In the genomic region with DNA sequence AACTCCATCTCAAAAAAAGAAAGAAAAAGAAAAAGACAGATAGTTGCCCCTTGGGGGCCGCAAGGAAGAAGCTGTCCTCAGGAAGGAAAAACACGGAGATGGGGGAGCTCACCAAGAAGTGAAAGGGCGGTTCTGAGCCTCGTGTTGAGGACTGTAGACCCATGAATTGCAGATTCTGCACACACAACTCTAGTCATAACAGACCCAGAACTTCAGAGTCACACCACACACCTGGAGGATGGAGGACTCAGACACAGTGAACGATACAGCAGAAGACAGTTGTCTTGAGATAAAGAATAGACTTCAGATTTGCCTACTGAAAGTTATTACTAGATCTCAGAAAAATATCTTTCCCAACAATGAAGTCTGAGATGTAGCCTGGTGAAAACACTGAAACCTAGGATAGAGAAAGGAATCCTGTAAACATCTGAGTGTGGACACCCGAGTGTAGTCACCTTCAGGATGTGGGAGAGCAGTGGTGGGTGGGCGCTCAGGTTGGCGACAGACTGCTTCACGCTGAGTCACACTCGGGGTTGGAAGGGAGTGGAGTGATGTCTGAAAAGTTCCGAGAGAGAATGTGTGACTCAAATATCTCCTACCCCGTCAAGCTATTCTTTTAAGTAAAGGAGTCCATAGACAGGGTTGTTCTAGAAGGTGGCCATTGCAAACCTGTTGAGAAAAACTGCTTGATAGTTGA, we compare ENCODE assay signal across 9 cellular contexts.
DNase-seq lines count a peak whose midpoint lies in the region; ATAC-seq and TF ChIP-seq lines count a peak whose summit lies in the region.
"Had no signal": no experiment of that assay in that cellular context is flagged by ENCODE, and none has a peak within 500 bp of the region (broad histone marks: within the 10 kb centered on the region; RNA-seq: fewer than 3 reads in every experiment).

No MANE protein-coding gene starts in this region.

- DNase-seq in M059J (ENCODE audit: low read depth) (peak; percentile 91), activated T-cell treated with anti-CD3 and anti-CD28 coated beads for 24 hours (ENCODE audit: low read depth) (peak; percentile 43), fibroblast of villous mesenchyme (ENCODE audit: low read depth) (peak; percentile 57), HEK293T (ENCODE audit: extremely low spot score) (no peak), NCI-H1092 treated with DMSO at 0.1 percent for 48 hours (lab: John Stamatoyannopoulos, UW) (no peak)
- DNase-seq in stimulated activated CD8-positive, alpha-beta memory T cell treated with anti-CD3 and anti-CD28 coated beads, Interleukin-12 subunit alpha, Interleukin-12 subunit beta, amount 100 ng/mL, for 4 hours (ENCODE audit: low read depth) = peak; percentile 34

- ATAC-seq in HG02610 (IDR thresholded peaks at IDR 0.05; ENCODE audit: unreplicated experiment) = no peak
- ATAC-seq in GM21825 (IDR thresholded peaks at IDR 0.05; ENCODE audit: unreplicated experiment) = no peak

- CTCF ChIA-PET in HEK293T (lab: Yijun Ruan, JAX) = no interaction called here

- TF ChIP-seq CTCF in fibroblast of villous mesenchyme (IDR thresholded peaks at IDR 0.05; ENCODE audit: insufficient read depth, low read depth, low read length) = no peak

- POLR2A ChIA-PET in HEK293T (lab: Yijun Ruan, JAX) = no interaction called here

- no peak overlapping the region for H3K4me3 ChIP-seq in fibroblast of villous mesenchyme (ENCODE audit: low read depth, low read length)
- H3K4me3 ChIP-seq: lung had no signal

TF ChIP-seq in HEK293T, 16 proteins besides CTCF, POLR2A, EP300 and RAD21:
- no peak for TF ChIP-seq FOXK2 (IDR thresholded peaks at IDR 0.05)
- no peak for TF ChIP-seq PKNOX1 (IDR thresholded peaks at IDR 0.05)
- TF ChIP-seq LEF1 (IDR thresholded peaks at IDR 0.05; ENCODE audit: borderline replicate concordance) = no peak
- TF ChIP-seq FOXA1 (IDR thresholded peaks at IDR 0.05) = no peak
- TF ChIP-seq L3MBTL2 (conservative IDR thresholded peaks at IDR 0.05) = no peak
- no peak for TF ChIP-seq SUZ12 (IDR thresholded peaks at IDR 0.05)
- TF ChIP-seq TARDBP (IDR thresholded peaks at IDR 0.05) = no peak
- no peak for TF ChIP-seq ARNT (IDR thresholded peaks at IDR 0.05)
- TF ChIP-seq HDGF (IDR thresholded peaks at IDR 0.05; ENCODE audit: borderline replicate concordance) = no peak
- TF ChIP-seq FOXM1 (IDR thresholded peaks at IDR 0.05; ENCODE audit: borderline replicate concordance) = no peak
- TF ChIP-seq CTBP1 (IDR thresholded peaks at IDR 0.05; ENCODE audit: borderline replicate concordance) = no peak
- TF ChIP-seq BHLHE40 (IDR thresholded peaks at IDR 0.05; ENCODE audit: borderline replicate concordance) = no peak
- TF ChIP-seq ZNF384 (IDR thresholded peaks at IDR 0.05) = no peak
- TF ChIP-seq NFRKB (IDR thresholded peaks at IDR 0.05) = no peak

Comparison
In these comparisons a context has a peak if more than half of its experiments do, and no peak if none do; other contexts are left out.
1. DNase-seq: peak in M059J (single experiment), activated T-cell treated with anti-CD3 and anti-CD28 coated beads for 24 hours (single experiment), fibroblast of villous mesenchyme (single experiment) and stimulated activated CD8-positive, alpha-beta memory T cell treated with anti-CD3 and anti-CD28 coated beads, Interleukin-12 subunit alpha, Interleukin-12 subunit beta, amount 100 ng/mL, for 4 hours (single experiment); none in HEK293T (single experiment) and NCI-H1092 treated with DMSO at 0.1 percent for 48 hours (single experiment).